ENCODE assay signal across 8 cellular contexts in the genomic region with DNA sequence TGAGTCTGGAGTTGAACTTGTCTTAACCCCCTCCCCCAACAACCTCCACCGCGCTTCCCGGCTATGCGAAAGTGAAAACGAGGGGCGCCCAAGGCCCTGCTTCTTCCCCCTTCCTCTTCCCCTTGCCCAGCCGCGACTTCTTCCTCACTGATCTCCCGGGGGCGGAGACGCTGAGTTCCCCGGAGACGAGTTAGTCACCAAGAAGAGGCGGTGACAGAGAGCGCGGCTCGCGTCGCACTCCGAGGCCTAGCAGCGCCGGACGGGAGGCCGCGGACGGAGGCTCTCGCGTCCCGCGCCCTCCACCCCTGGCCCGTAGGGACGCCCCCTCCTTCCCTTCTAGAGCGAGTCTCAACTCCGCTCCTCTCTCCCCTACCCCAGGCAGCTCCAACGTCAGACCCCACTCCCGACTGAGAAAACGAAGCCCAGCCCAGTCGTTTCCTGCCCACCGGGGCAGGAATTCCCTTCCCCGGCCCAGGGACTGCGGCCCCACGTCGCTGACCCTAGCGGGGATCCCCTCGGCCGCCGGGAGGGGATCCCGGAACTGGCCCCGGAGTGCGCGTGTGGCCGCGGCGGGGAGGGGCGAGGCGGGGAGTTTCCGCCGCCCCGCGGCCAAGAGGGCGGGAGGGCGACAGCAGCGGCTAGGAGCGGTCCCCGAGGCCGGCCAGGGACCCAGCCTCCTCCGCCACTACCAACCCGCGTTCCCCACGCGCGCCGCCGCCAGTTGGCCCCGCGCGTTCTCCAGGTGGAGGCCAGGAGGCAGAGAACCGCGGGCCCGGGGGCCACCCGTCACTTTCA. TPM values are rescaled to one million over a fixed set of nuclear protein-coding genes. Genes with fewer than 3 reads are reported as not detected.
DNase-seq lines count a peak whose midpoint lies in the region; ATAC-seq and TF ChIP-seq lines count a peak whose summit lies in the region.

No MANE protein-coding gene starts in this region.

- ATAC-seq in GM21528 (IDR thresholded peaks at IDR 0.05; ENCODE audit: low FRiP score, unreplicated experiment) = peak; percentile 60
- ATAC-seq in foreskin keratinocyte = peak; percentile 72

- peaks cover 8% of the 10 kb centered on the region for H3K36me3 Mint-ChIP-seq in neural progenitor cell

- no peak overlapping the region for H3K9ac ChIP-seq in neural progenitor cell

- no peak for TF ChIP-seq CTCF in DOHH2 (IDR thresholded peaks at IDR 0.05; ENCODE audit: low read depth, low read length, poor library complexity, severe bottlenecking)
- no peak for TF ChIP-seq CTCF in foreskin keratinocyte (conservative IDR thresholded peaks at IDR 0.05)
- no peak for TF ChIP-seq CTCF in neural progenitor cell (IDR thresholded peaks at IDR 0.05)

- H3K4me2 ChIP-seq in DOHH2 (ENCODE audit: low read length) (peak overlapping the region; percentile 100), neural progenitor cell (peak overlapping the region; percentile 94)

- peaks cover 77% of the 10 kb centered on the region for H3K79me2 ChIP-seq in DOHH2 (ENCODE audit: control insufficient read depth, low read length)
- no peaks in the 10 kb centered on the region for H3K79me2 ChIP-seq in neural progenitor cell (ENCODE audit: low read depth)

- H3K4me1 Mint-ChIP-seq in neural progenitor cell = peaks cover 24% of the 10 kb centered on the region

- H3K27ac ChIP-seq in DOHH2 (ENCODE audit: low read depth, low read length) (peak overlapping the region; percentile 90), foreskin keratinocyte (peak overlapping the region; percentile 94), neural progenitor cell (no peak overlapping the region), substantia nigra (ENCODE audit: low read depth, low read length, poor library complexity, severe bottlenecking) (peak overlapping the region; percentile 95)

- H3F3A ChIP-seq in DOHH2 (ENCODE audit: control insufficient read depth, insufficient read depth) (peaks cover 13% of the 10 kb centered on the region), neural progenitor cell (ENCODE audit: low read depth) (peaks cover 32% of the 10 kb centered on the region)

- peak overlapping the region; percentile 54 for H3K27ac Mint-ChIP-seq in neural progenitor cell

- no peaks in the 10 kb centered on the region for H3K9me3 ChIP-seq in DOHH2 (ENCODE audit: control insufficient read depth, insufficient read depth, low read length)
- H3K9me3 ChIP-seq in neural progenitor cell (ENCODE audit: low read depth) = no peaks in the 10 kb centered on the region

- H3K36me3 ChIP-seq in DOHH2 (ENCODE audit: control insufficient read depth, low read length) (peaks cover 57% of the 10 kb centered on the region), neural progenitor cell (no peaks in the 10 kb centered on the region)

- H3K4me3 ChIP-seq in DOHH2 (ENCODE audit: low read length) (peak overlapping the region; percentile 89), neural progenitor cell (peak overlapping the region; percentile 89)

- DNase-seq in HuH-7 (ENCODE audit: low spot score) (peak; percentile 39), SHP77 treated with DMSO at 0.1 percent for 48 hours (lab: John Stamatoyannopoulos, UW) (peak; percentile 72), activated gamma-delta T cell (lab: John Stamatoyannopoulos, UW) (peak; percentile 65), foreskin keratinocyte (peak in 1 of 2 donors; percentile 71), neural progenitor cell (ENCODE audit: low spot score) (peak; percentile 79), substantia nigra (lab: John Stamatoyannopoulos, UW) (peak; percentile 15 to 90 (median 65))

- H3K9me2 ChIP-seq in DOHH2 (replicated peaks; ENCODE audit: control insufficient read depth, low read length) = no peaks in the 10 kb centered on the region

- peak overlapping the region; percentile 89 for H3K4me3 Mint-ChIP-seq in neural progenitor cell

- H3K27me3 Mint-ChIP-seq in neural progenitor cell (ENCODE audit: insufficient read depth, low read depth) = peaks cover 11% of the 10 kb centered on the region

- H3K4me1 ChIP-seq in DOHH2 (ENCODE audit: control insufficient read depth, low read length) (peaks cover 39% of the 10 kb centered on the region), foreskin keratinocyte (peaks cover 10% of the 10 kb centered on the region), neural progenitor cell (peaks cover 5% of the 10 kb centered on the region)

- H3K27me3 ChIP-seq in DOHH2 (ENCODE audit: control insufficient read depth, low read length) (no peaks in the 10 kb centered on the region), foreskin keratinocyte (no peaks in the 10 kb centered on the region), neural progenitor cell (peaks cover 55% of the 10 kb centered on the region)

- H4K20me1 ChIP-seq in DOHH2 (ENCODE audit: control insufficient read depth, insufficient read depth, low read depth, low read length) (peaks cover 19% of the 10 kb centered on the region), neural progenitor cell (ENCODE audit: low read depth) (peaks cover 38% of the 10 kb centered on the region)

- peak overlapping the region; percentile 98 for H2AFZ ChIP-seq in neural progenitor cell (replicated peaks)

- no peaks in the 10 kb centered on the region for H3K9me3 Mint-ChIP-seq in neural progenitor cell

RNA-seq across cellular contexts. Expression of gene BAZ1A, which starts 1.4 kb away (rescaled TPM):
- total RNA-seq in foreskin keratinocyte = 38.8 and 41.9 TPM in 2 replicates
- 12.6 and 16.8 TPM in 2 replicates for polyA plus RNA-seq in foreskin keratinocyte
- 8.5 and 11.5 TPM in 2 replicates for total RNA-seq in neural progenitor cell (ENCODE audit: low replicate concordance)
